1 cellular context compared by ENCODE assay signal in the genomic region with DNA sequence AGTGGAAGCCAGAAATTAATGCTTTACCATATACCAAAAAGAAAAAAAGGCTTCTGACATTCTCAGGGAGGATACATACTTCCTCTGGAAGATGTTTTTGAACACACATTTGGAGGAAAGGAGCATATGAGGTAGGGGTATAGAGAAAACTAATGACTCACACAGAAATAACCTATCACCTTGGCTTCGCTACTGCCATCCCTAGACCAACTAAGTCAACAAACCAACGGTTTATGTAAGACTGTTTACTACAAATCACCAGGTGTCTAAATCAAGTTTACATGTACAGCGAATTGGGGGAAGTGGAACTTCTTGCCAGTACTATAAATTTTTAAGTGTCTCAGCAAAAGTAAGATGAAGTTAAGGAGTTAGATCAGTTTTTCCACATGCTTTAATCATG.
TF ChIP-seq lines count a peak whose summit lies in the region.

No MANE protein-coding gene starts in this region.

TF ChIP-seq in GM23338, 12 proteins besides CTCF, POLR2A, EP300 and RAD21:
- TF ChIP-seq, protein P1, sequence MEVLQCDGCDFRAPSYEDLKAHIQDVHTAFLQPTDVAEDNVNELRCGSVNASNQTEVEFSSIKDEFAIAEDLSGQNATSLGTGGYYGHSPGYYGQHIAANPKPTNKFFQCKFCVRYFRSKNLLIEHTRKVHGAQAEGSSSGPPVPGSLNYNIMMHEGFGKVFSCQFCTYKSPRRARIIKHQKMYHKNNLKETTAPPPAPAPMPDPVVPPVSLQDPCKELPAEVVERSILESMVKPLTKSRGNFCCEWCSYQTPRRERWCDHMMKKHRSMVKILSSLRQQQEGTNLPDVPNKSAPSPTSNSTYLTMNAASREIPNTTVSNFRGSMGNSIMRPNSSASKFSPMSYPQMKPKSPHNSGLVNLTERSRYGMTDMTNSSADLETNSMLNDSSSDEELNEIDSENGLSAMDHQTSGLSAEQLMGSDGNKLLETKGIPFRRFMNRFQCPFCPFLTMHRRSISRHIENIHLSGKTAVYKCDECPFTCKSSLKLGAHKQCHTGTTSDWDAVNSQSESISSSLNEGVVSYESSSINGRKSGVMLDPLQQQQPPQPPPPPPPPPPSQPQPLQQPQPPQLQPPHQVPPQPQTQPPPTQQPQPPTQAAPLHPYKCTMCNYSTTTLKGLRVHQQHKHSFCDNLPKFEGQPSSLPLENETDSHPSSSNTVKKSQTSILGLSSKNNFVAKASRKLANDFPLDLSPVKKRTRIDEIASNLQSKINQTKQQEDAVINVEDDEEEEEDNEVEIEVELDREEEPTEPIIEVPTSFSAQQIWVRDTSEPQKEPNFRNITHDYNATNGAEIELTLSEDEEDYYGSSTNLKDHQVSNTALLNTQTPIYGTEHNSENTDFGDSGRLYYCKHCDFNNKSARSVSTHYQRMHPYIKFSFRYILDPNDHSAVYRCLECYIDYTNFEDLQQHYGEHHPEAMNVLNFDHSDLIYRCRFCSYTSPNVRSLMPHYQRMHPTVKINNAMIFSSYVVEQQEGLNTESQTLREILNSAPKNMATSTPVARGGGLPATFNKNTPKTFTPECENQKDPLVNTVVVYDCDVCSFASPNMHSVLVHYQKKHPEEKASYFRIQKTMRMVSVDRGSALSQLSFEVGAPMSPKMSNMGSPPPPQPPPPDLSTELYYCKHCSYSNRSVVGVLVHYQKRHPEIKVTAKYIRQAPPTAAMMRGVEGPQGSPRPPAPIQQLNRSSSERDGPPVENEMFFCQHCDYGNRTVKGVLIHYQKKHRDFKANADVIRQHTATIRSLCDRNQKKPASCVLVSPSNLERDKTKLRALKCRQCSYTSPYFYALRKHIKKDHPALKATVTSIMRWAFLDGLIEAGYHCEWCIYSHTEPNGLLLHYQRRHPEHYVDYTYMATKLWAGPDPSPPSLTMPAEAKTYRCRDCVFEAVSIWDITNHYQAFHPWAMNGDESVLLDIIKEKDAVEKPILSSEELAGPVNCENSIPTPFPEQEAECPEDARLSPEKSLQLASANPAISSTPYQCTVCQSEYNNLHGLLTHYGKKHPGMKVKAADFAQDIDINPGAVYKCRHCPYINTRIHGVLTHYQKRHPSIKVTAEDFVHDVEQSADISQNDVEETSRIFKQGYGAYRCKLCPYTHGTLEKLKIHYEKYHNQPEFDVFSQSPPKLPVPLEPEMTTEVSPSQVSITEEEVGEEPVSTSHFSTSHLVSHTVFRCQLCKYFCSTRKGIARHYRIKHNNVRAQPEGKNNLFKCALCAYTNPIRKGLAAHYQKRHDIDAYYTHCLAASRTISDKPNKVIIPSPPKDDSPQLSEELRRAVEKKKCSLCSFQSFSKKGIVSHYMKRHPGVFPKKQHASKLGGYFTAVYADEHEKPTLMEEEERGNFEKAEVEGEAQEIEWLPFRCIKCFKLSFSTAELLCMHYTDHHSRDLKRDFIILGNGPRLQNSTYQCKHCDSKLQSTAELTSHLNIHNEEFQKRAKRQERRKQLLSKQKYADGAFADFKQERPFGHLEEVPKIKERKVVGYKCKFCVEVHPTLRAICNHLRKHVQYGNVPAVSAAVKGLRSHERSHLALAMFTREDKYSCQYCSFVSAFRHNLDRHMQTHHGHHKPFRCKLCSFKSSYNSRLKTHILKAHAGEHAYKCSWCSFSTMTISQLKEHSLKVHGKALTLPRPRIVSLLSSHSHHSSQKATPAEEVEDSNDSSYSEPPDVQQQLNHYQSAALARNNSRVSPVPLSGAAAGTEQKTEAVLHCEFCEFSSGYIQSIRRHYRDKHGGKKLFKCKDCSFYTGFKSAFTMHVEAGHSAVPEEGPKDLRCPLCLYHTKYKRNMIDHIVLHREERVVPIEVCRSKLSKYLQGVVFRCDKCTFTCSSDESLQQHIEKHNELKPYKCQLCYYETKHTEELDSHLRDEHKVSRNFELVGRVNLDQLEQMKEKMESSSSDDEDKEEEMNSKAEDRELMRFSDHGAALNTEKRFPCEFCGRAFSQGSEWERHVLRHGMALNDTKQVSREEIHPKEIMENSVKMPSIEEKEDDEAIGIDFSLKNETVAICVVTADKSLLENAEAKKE (CRISPR knock-in tag; IDR thresholded peaks at IDR 0.05) = no peak
- no peak for TF ChIP-seq ZNF331 (CRISPR knock-in tag; IDR thresholded peaks at IDR 0.05; ENCODE audit: low read depth)
